1 cellular context compared by ENCODE assay signal in the genomic region with DNA sequence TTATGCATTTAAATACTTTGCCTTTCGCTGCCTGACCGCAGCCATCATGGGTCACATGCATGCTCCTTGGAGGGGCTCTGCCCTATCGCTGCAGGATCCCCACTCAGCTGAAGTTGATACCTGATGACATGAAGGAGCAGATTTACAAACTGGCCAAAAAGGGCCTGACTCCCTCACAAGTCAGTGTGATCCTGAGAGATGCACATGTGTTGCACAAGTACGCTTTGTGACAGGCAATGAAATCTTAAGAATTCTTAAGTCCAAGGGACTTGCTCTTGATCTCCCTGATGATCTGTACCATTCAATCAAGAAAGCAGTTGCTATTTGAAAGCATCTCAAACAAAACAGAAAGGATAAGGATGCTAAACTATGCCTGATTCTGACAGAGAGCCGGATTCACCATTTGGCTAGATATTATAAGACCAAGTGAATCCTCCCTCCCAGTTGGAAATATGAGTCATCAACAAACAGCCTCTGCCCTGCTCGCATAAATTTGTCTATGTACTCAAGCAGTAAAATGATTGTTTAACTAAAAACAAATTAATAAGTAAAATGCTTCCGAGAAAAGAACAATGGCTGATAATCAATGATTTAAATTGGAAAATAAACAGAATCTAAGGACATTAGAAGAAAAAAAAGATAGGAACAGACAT.
TF ChIP-seq lines count a peak whose summit lies in the region.

No MANE protein-coding gene starts in this region.

TF ChIP-seq in HEK293, 187 proteins besides CTCF, POLR2A, EP300 and RAD21 (continued from another document):
- TF ChIP-seq, protein P1, sequence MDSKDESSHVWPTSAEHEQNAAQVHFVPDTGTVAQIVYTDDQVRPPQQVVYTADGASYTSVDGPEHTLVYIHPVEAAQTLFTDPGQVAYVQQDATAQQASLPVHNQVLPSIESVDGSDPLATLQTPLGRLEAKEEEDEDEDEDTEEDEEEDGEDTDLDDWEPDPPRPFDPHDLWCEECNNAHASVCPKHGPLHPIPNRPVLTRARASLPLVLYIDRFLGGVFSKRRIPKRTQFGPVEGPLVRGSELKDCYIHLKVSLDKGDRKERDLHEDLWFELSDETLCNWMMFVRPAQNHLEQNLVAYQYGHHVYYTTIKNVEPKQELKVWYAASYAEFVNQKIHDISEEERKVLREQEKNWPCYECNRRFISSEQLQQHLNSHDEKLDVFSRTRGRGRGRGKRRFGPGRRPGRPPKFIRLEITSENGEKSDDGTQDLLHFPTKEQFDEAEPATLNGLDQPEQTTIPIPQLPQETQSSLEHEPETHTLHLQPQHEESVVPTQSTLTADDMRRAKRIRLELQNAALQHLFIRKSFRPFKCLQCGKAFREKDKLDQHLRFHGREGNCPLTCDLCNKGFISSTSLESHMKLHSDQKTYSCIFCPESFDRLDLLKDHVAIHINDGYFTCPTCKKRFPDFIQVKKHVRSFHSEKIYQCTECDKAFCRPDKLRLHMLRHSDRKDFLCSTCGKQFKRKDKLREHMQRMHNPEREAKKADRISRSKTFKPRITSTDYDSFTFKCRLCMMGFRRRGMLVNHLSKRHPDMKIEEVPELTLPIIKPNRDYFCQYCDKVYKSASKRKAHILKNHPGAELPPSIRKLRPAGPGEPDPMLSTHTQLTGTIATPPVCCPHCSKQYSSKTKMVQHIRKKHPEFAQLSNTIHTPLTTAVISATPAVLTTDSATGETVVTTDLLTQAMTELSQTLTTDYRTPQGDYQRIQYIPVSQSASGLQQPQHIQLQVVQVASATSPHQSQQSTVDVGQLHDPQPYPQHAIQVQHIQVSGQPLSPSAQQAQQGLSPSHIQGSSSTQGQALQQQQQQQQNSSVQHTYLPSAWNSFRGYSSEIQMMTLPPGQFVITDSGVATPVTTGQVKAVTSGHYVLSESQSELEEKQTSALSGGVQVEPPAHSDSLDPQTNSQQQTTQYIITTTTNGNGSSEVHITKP (tag by site-specific recombination; IDR thresholded peaks at IDR 0.05): no peak
- peak; percentile 26 for TF ChIP-seq SETDB1 (IDR thresholded peaks at IDR 0.05; ENCODE audit: insufficient read length, low read length)
- TF ChIP-seq SP7 (tag by site-specific recombination; IDR thresholded peaks at IDR 0.05): peak; percentile 17; the same call in 1 of the 2 replicates
